1 cellular context compared by ENCODE assay signal in genomic region chr9:792331-793260, GRCh38.
TF ChIP-seq lines count a peak whose summit lies in the region.

No MANE protein-coding gene starts in this region.

TF ChIP-seq in H1, 55 proteins besides CTCF, POLR2A, EP300 and RAD21 (continued from another document):
- TF ChIP-seq POLR2AphosphoS5 (IDR thresholded peaks at IDR 0.05; ENCODE audit: low read depth, low read length), result no peak
- TF ChIP-seq CBX8 (IDR thresholded peaks at IDR 0.05; ENCODE audit: borderline replicate concordance, low read depth, low read length), result no peak
- TF ChIP-seq RNF2 (IDR thresholded peaks at IDR 0.05; ENCODE audit: borderline replicate concordance, low read depth, low read length, missing control alignments, poor library complexity, severe bottlenecking), result no peak
- TF ChIP-seq CHD2 (IDR thresholded peaks at IDR 0.05; ENCODE audit: low read length), result no peak
